8 cellular contexts compared by ENCODE assay signal in genomic region chr22:38657248-38657909, GRCh38. TPM values are rescaled to one million over a fixed set of nuclear protein-coding genes. Genes with fewer than 3 reads are reported as not detected.
DNase-seq lines count a peak whose midpoint lies in the region; ATAC-seq and TF ChIP-seq lines count a peak whose summit lies in the region.

No MANE protein-coding gene starts in this region.

- no peak for TF ChIP-seq POLR2A in heart left ventricle (IDR thresholded peaks at IDR 0.05)
- TF ChIP-seq POLR2A in NB4 (IDR thresholded peaks at IDR 0.05; ENCODE audit: extremely low read depth, insufficient read length): no peak

- no peak for ATAC-seq in heart left ventricle
- ATAC-seq in Right ventricle myocardium superior (ENCODE audit: poor library complexity): no peak

- H3K4me3 Mint-ChIP-seq in activated T-cell treated with anti-CD3 and anti-CD28 coated beads, Interleukin-2, amount 50 U/mL, for 24 hours: peak overlapping the region; percentile 89
- peak overlapping the region; percentile 94 for H3K4me3 Mint-ChIP-seq in progenitor cell of endocrine pancreas (ENCODE audit: low read depth)

- H3K4me3 ChIP-seq in heart left ventricle (peak overlapping the region; percentile 68 to 95 (median 91)), NB4 (ENCODE audit: low read depth, low read length) (peak overlapping the region; percentile 89), fibroblast of villous mesenchyme (ENCODE audit: low read depth, low read length) (peak overlapping the region; percentile 92)

- peaks cover 19% of the 10 kb centered on the region for H3K4me1 Mint-ChIP-seq in activated T-cell treated with anti-CD3 and anti-CD28 coated beads, Interleukin-2, amount 50 U/mL, for 24 hours (ENCODE audit: low read depth)
- H3K4me1 Mint-ChIP-seq in progenitor cell of endocrine pancreas (ENCODE audit: low read depth): peaks cover 10% of the 10 kb centered on the region

- H3K27ac ChIP-seq in heart left ventricle: peak overlapping the region in 10 of 12 donors; percentile 90 to 99 (median 94)

- H3K27me3 ChIP-seq in heart left ventricle: no peaks in the 10 kb centered on the region

- no peaks in the 10 kb centered on the region for H3K9me3 Mint-ChIP-seq in activated T-cell treated with anti-CD3 and anti-CD28 coated beads, Interleukin-2, amount 50 U/mL, for 24 hours
- no peaks in the 10 kb centered on the region for H3K9me3 Mint-ChIP-seq in progenitor cell of endocrine pancreas (ENCODE audit: low read depth)

- DNase-seq in heart left ventricle (no peak), Right ventricle myocardium superior (no peak), NB4 (ENCODE audit: low read depth) (peak; percentile 49), fibroblast of villous mesenchyme (ENCODE audit: low read depth) (peak; percentile 36), progenitor cell of endocrine pancreas (ENCODE audit: low spot score, unreplicated experiment) (no peak), NCI-H345 (lab: John Stamatoyannopoulos, UW) (no peak), NOMO-1 treated with dmso at 0.1 percent for 144 hours (lab: John Stamatoyannopoulos, UW; ENCODE audit: unreplicated experiment) (no peak)
- peak; percentile 57 for DNase-seq in activated T-cell treated with anti-CD3 and anti-CD28 coated beads, Interleukin-2, amount 50 U/mL, for 24 hours

- intact Hi-C loops in heart left ventricle (cut with DNase I) (no loop called here), Right ventricle myocardium superior (cut with DNase I) (no loop called here)

- peaks cover 26% of the 10 kb centered on the region for H3K36me3 Mint-ChIP-seq in activated T-cell treated with anti-CD3 and anti-CD28 coated beads, Interleukin-2, amount 50 U/mL, for 24 hours (ENCODE audit: low read depth)
- H3K36me3 Mint-ChIP-seq in progenitor cell of endocrine pancreas (ENCODE audit: insufficient read depth): peaks cover 6% of the 10 kb centered on the region

- H3K27ac Mint-ChIP-seq in activated T-cell treated with anti-CD3 and anti-CD28 coated beads, Interleukin-2, amount 50 U/mL, for 24 hours: peak overlapping the region; percentile 98
- peak overlapping the region; percentile 100 for H3K27ac Mint-ChIP-seq in progenitor cell of endocrine pancreas

- H3K9me3 ChIP-seq in heart left ventricle: no peaks in the 10 kb centered on the region

- TF ChIP-seq CTCF in heart left ventricle (IDR thresholded peaks at IDR 0.05) (no peak), NB4 (IDR thresholded peaks at IDR 0.05; ENCODE audit: low read depth, low read length) (no peak), fibroblast of villous mesenchyme (IDR thresholded peaks at IDR 0.05; ENCODE audit: insufficient read depth, low read depth, low read length) (no peak), progenitor cell of endocrine pancreas (IDR thresholded peaks at IDR 0.05; ENCODE audit: unreplicated experiment) (no peak)

- H3K27me3 Mint-ChIP-seq in activated T-cell treated with anti-CD3 and anti-CD28 coated beads, Interleukin-2, amount 50 U/mL, for 24 hours: no peaks in the 10 kb centered on the region
- H3K27me3 Mint-ChIP-seq in progenitor cell of endocrine pancreas: no peaks in the 10 kb centered on the region

- peaks cover 0 to 24% (median 15%) of the 10 kb centered on the region in 12 donors for H3K4me1 ChIP-seq in heart left ventricle

- WGBS in heart left ventricle, 4 donors: 16 to 33% (median 18%) methylated on average over 10 of the region's 10 CpGs

- H3K36me3 ChIP-seq in heart left ventricle: peaks cover 0 to 14% (median 8%) of the 10 kb centered on the region in 9 donors

RNA-seq across cellular contexts. Expression of gene CBY1, which starts 0.9 kb away (rescaled TPM):
- total RNA-seq in heart left ventricle (10 to 100 TPM; 24.1 to 47.1 (median 37.9) TPM), Right ventricle myocardium superior (38.3 TPM), fibroblast of villous mesenchyme (12.2 and 20.7 TPM in 2 replicates), progenitor cell of endocrine pancreas (46.1 and 50.5 TPM in 2 replicates)
- polyA plus RNA-seq in heart left ventricle: 10 to 100 TPM; 43.7 to 71.7 TPM

RNA-seq across cellular contexts. Expression of gene FAM227A, which starts 1.2 kb away (rescaled TPM):
- 1 to 10 TPM in 2 of 9 donors, under 1 TPM in 7; 0.16 to 1.0 (median 0.36) TPM for total RNA-seq in heart left ventricle
- under 1 TPM; 0.30 to 0.38 TPM for polyA plus RNA-seq in heart left ventricle
- 0.43 TPM for total RNA-seq in Right ventricle myocardium superior
- 1.3 and 1.9 TPM in 2 replicates for total RNA-seq in fibroblast of villous mesenchyme
- total RNA-seq in progenitor cell of endocrine pancreas: 18.3 and 18.6 TPM in 2 replicates

RNA-seq across cellular contexts. Expression of gene TOMM22, which starts 24.4 kb away (rescaled TPM):
- total RNA-seq in heart left ventricle (10 to 100 TPM; 37.1 to 82.1 (median 71.6) TPM), Right ventricle myocardium superior (60.9 TPM), fibroblast of villous mesenchyme (60.6 and 88.9 TPM in 2 replicates), progenitor cell of endocrine pancreas (68.7 and 76.5 TPM in 2 replicates)
- 10 to 100 TPM; 32.3 to 45.6 TPM for polyA plus RNA-seq in heart left ventricle

RNA-seq across cellular contexts. Expression of gene JOSD1, which starts 43.4 kb away (rescaled TPM):
- total RNA-seq in heart left ventricle (10 to 100 TPM; 14.7 to 34.0 (median 22.8) TPM), Right ventricle myocardium superior (17.2 TPM), fibroblast of villous mesenchyme (53.5 and 62.2 TPM in 2 replicates), progenitor cell of endocrine pancreas (40.6 and 46.3 TPM in 2 replicates)
- polyA plus RNA-seq in heart left ventricle: 10 to 100 TPM in 1 of 2 donors, 1 to 10 TPM in 1; 7.8 to 33.9 TPM

RNA-seq across cellular contexts. Expression of gene GTPBP1, which starts 48.4 kb away (rescaled TPM):
- total RNA-seq in heart left ventricle (10 to 100 TPM; 23.7 to 45.3 (median 28.1) TPM), Right ventricle myocardium superior (30.6 TPM), fibroblast of villous mesenchyme (31.2 and 35.4 TPM in 2 replicates), progenitor cell of endocrine pancreas (64.0 and 64.9 TPM in 2 replicates)
- 10 to 100 TPM; 15.6 to 21.6 TPM for polyA plus RNA-seq in heart left ventricle

Comparison
In these comparisons a context has a peak if more than half of its experiments do, and no peak if none do; other contexts are left out.
1. DNase-seq: peak in NB4 (single experiment), activated T-cell treated with anti-CD3 and anti-CD28 coated beads, Interleukin-2, amount 50 U/mL, for 24 hours (single experiment) and fibroblast of villous mesenchyme (single experiment); none in heart left ventricle (0 of 5), Right ventricle myocardium superior (single experiment), progenitor cell of endocrine pancreas (single experiment), NCI-H345 (single experiment) and NOMO-1 treated with dmso at 0.1 percent for 144 hours (single experiment).
2. Peak in every context shown above with its lines, with median percentiles within 50 percentile points of each other: H3K4me3 ChIP-seq.